In the genomic region with DNA sequence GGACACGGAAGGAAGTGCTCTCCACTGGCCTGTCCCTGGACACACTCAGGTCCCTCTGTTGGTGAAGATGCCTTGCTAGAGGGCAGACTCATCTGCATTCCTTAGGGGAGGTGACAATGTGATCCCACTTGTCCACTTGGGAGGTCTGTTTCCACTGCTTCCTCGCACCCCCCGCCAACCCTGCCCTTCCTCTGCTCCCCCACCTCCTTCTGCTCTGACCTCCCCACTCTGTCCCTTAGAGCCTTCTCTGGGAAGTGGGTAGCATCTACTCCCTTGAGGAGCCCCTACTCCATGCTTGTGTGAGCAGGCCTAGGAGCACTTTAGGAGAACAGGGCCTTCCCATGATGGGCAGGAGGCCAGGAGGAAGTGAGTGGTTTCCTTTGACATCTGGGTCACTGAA, we compare ENCODE assay signal across 22 cellular contexts.
DNase-seq lines count a peak whose midpoint lies in the region; ATAC-seq and TF ChIP-seq lines count a peak whose summit lies in the region.
"Had no signal": no experiment of that assay in that cellular context is flagged by ENCODE, and none has a peak within 500 bp of the region (broad histone marks: within the 10 kb centered on the region; RNA-seq: fewer than 3 reads in every experiment).

No MANE protein-coding gene starts in this region.

- TF ChIP-seq CTCF in thyroid gland (IDR thresholded peaks at IDR 0.05) (no peak), MCF 10A (IDR thresholded peaks at IDR 0.05; ENCODE audit: unreplicated experiment) (no peak)

- POLR2A ChIA-PET in MCF 10A (lab: Yijun Ruan, JAX), result interaction anchor here (0.6 kb wide), 1 partner anchor 1034 kb away, joined by 3 read pairs; no protein-coding TSS in a partner anchor
- POLR2A ChIA-PET in activated CD4-positive, alpha-beta T cell treated with anti-CD3 and anti-CD28 coated beads for 36 hours (lab: Charles Lee), result no interaction called here

- H3K27me3 Mint-ChIP-seq in MCF 10A (ENCODE audit: insufficient read depth, unreplicated experiment), result no peaks in the 10 kb centered on the region
- no peaks in the 10 kb centered on the region for H3K27me3 Mint-ChIP-seq in activated CD4-positive, alpha-beta T cell treated with anti-CD3 and anti-CD28 coated beads for 36 hours
- H3K27me3 Mint-ChIP-seq: CD8-positive, alpha-beta memory T cell had no signal

- H3K27me3 ChIP-seq in ectodermal cell (ENCODE audit: control insufficient read depth, insufficient read depth, low read length, poor library complexity, severe bottlenecking) (no peaks in the 10 kb centered on the region), thyroid gland (no peaks in the 10 kb centered on the region)

- intact Hi-C loops in thyroid gland (cut with DNase I), result no loop called here
- intact Hi-C loops in MCF 10A (cut with micrococcal nuclease), result no loop called here
- intact Hi-C loops in activated CD4-positive, alpha-beta T cell treated with anti-CD3 and anti-CD28 coated beads for 36 hours (cut with DNase I, micrococcal nuclease), result no loop called here
- intact Hi-C loops in left colon (cut with DNase I, micrococcal nuclease), result no loop called here

- TF ChIP-seq POLR2A in thyroid gland (IDR thresholded peaks at IDR 0.05), result no peak

- H3K27ac ChIP-seq in ectodermal cell (ENCODE audit: insufficient read depth, low read depth, low read length, poor library complexity, severe bottlenecking) (peak overlapping the region; percentile 18), thyroid gland (no peak overlapping the region)
- H3K27ac ChIP-seq: GM23248, SK-N-MC had no signal

- H3K4me1 Mint-ChIP-seq in MCF 10A (ENCODE audit: insufficient read depth, unreplicated experiment), result peaks cover 5% of the 10 kb centered on the region
- no peaks in the 10 kb centered on the region for H3K4me1 Mint-ChIP-seq in activated CD4-positive, alpha-beta T cell treated with anti-CD3 and anti-CD28 coated beads for 36 hours
- H3K4me1 Mint-ChIP-seq: CD14-positive monocyte; CD8-positive, alpha-beta memory T cell had no signal

- 93 to 94% methylated on average over 3 of the region's 3 CpGs for WGBS in ectodermal cell, 2 experiments
- WGBS in thyroid gland, 2 donors, result 70 to 73% methylated on average over 3 of the region's 3 CpGs

- H3K27ac Mint-ChIP-seq in MCF 10A (ENCODE audit: low read depth, unreplicated experiment), result no peak overlapping the region
- H3K27ac Mint-ChIP-seq in activated CD4-positive, alpha-beta T cell treated with anti-CD3 and anti-CD28 coated beads for 36 hours, result no peak overlapping the region
- H3K27ac Mint-ChIP-seq: CD14-positive monocyte; CD8-positive, alpha-beta memory T cell had no signal

- H3K4me3 ChIP-seq in ectodermal cell (ENCODE audit: insufficient read depth, low read depth, low read length) (no peak overlapping the region), thyroid gland (replicated peaks in 1 of 3) (no peak overlapping the region)
- H3K4me3 ChIP-seq: GM23248, SK-N-MC had no signal

- DNase-seq in Daoy (ENCODE audit: low read depth) (peak; percentile 33), left kidney (ENCODE audit: low read depth, low spot score) (peak; percentile 22), thyroid gland (peak; percentile 15 to 29), MCF 10A (ENCODE audit: unreplicated experiment) (no peak), left colon (no peak)
- no peak for DNase-seq in activated CD4-positive, alpha-beta T cell treated with anti-CD3 and anti-CD28 coated beads for 36 hours
- DNase-seq: CD8-positive, alpha-beta memory T cell; DMS 273 treated with DMSO at 0.1 percent for 48 hours; DMS79; GM23248; Karpas-422; NCI-H1105 treated with DMSO at 0.1 percent for 48 hours; NCI-H2029; NCI-H446; NCI-H524 treated with DMSO at 0.1 percent for 48 hours; NCI-H774; SIG-M5 had no signal

- no peak for ATAC-seq in activated CD4-positive, alpha-beta T cell treated with anti-CD3 and anti-CD28 coated beads for 36 hours
- no peak for ATAC-seq in left colon
- no peak for ATAC-seq in GM21390 (IDR thresholded peaks at IDR 0.05; ENCODE audit: unreplicated experiment)
- ATAC-seq: HCT116 had no signal

- no peaks in the 10 kb centered on the region for H3K36me3 Mint-ChIP-seq in MCF 10A (ENCODE audit: insufficient read depth, unreplicated experiment)
- H3K36me3 Mint-ChIP-seq in activated CD4-positive, alpha-beta T cell treated with anti-CD3 and anti-CD28 coated beads for 36 hours (ENCODE audit: low read depth), result no peaks in the 10 kb centered on the region
- H3K36me3 Mint-ChIP-seq: CD14-positive monocyte; CD8-positive, alpha-beta memory T cell had no signal

- H3K9me3 ChIP-seq in ectodermal cell (ENCODE audit: control insufficient read depth, low read length), result no peaks in the 10 kb centered on the region
- no peaks in the 10 kb centered on the region for H3K9me3 ChIP-seq in thyroid gland

- H3K4me3 Mint-ChIP-seq in MCF 10A (ENCODE audit: unreplicated experiment), result no peak overlapping the region
- no peak overlapping the region for H3K4me3 Mint-ChIP-seq in activated CD4-positive, alpha-beta T cell treated with anti-CD3 and anti-CD28 coated beads for 36 hours
- H3K4me3 Mint-ChIP-seq: CD14-positive monocyte; CD8-positive, alpha-beta memory T cell had no signal

- H3K36me3 ChIP-seq in ectodermal cell (ENCODE audit: control insufficient read depth, insufficient read depth, low read length) (no peaks in the 10 kb centered on the region), thyroid gland (no peaks in the 10 kb centered on the region)

- H3K4me1 ChIP-seq in ectodermal cell (ENCODE audit: control insufficient read depth, insufficient read depth, low read length) (peaks cover 27% of the 10 kb centered on the region), thyroid gland (peaks cover 16 to 20% of the 10 kb centered on the region in 2 donors)

- CTCF ChIA-PET in MCF 10A (lab: Yijun Ruan, JAX), result no interaction called here
- CTCF ChIA-PET in activated CD4-positive, alpha-beta T cell treated with anti-CD3 and anti-CD28 coated beads for 36 hours (lab: Charles Lee), result no interaction called here

- BruUV-seq in MCF 10A (replicated peaks; lab: Mats Ljungman, UMichigan), result no TSS peak

- peaks cover 24% of the 10 kb centered on the region for H3K9me3 Mint-ChIP-seq in MCF 10A (ENCODE audit: unreplicated experiment)
- H3K9me3 Mint-ChIP-seq in activated CD4-positive, alpha-beta T cell treated with anti-CD3 and anti-CD28 coated beads for 36 hours (ENCODE audit: low read depth), result peaks cover 13% of the 10 kb centered on the region

Comparison
In these comparisons a context has a peak if more than half of its experiments do, and no peak if none do; other contexts are left out.
1. DNase-seq: peak in Daoy (single experiment), left kidney (single experiment) and thyroid gland (2 of 2); none in MCF 10A (single experiment), activated CD4-positive, alpha-beta T cell treated with anti-CD3 and anti-CD28 coated beads for 36 hours (single experiment) and left colon (0 of 2).